Comparison of ENCODE assay signal across 17 cellular contexts in genomic region chr9:99060621-99061020, GRCh38. TPM values are rescaled to one million over a fixed set of nuclear protein-coding genes. Genes with fewer than 3 reads are reported as not detected.
A peak's percentile ranks its signal among the peaks of the same experiment; 100 is the strongest.
DNase-seq lines count a peak whose midpoint lies in the region; ATAC-seq and TF ChIP-seq lines count a peak whose summit lies in the region.
"Had no signal": no experiment of that assay in that cellular context is flagged by ENCODE, and none has a peak within 500 bp of the region (broad histone marks: within the 10 kb centered on the region; RNA-seq: fewer than 3 reads in every experiment).

No MANE protein-coding gene starts in this region.

- H3K4me1 ChIP-seq in DND-41 (ENCODE audit: insufficient read depth, low read length) (peaks cover 41% of the 10 kb centered on the region), lower lobe of right lung (peaks cover 40% of the 10 kb centered on the region), thyroid gland (peaks cover 19 to 31% of the 10 kb centered on the region in 2 donors)

- CTCF ChIA-PET in activated B cell treated with CpG ODN at 0.5 μM for 24 hours (lab: Charles Lee), result no interaction called here

- ATAC-seq in DND-41 (ENCODE audit: insufficient read depth, low read depth) (no peak), activated B cell treated with CpG ODN at 0.5 μM for 24 hours (ENCODE audit: low read depth) (no peak), lower lobe of right lung (no peak), HG03439 (IDR thresholded peaks at IDR 0.05; ENCODE audit: unreplicated experiment) (no peak), HG03045 (IDR thresholded peaks at IDR 0.05; ENCODE audit: unreplicated experiment) (no peak)
- ATAC-seq: CD8-positive, alpha-beta T cell; GM23338; HCT116; SK-N-SH treated with all-trans-retinoic acid at 6 μM for 48 hours had no signal

- peak overlapping the region; percentile 51 for H3K27ac Mint-ChIP-seq in activated B cell treated with CpG ODN at 0.5 μM for 24 hours
- H3K27ac Mint-ChIP-seq: GM23338 had no signal

- no peak for TF ChIP-seq CTCF in DND-41 (IDR thresholded peaks at IDR 0.05; ENCODE audit: borderline replicate concordance, extremely low read depth, low read length, poor library complexity, severe bottlenecking)
- no peak for TF ChIP-seq CTCF in activated B cell treated with CpG ODN at 0.5 μM for 24 hours (IDR thresholded peaks at IDR 0.05)
- TF ChIP-seq CTCF in lower lobe of right lung (IDR thresholded peaks at IDR 0.05), result no peak
- TF ChIP-seq CTCF in thyroid gland (IDR thresholded peaks at IDR 0.05), result no peak

- H3K4me3 ChIP-seq in DND-41 (ENCODE audit: low read depth in 1 of 2, low read length in 2 of 2) (no peak overlapping the region), lower lobe of right lung (no peak overlapping the region), thyroid gland (replicated peaks in 1 of 3) (no peak overlapping the region)
- H3K4me3 ChIP-seq: GM23338, Peyer's patch had no signal

- TF ChIP-seq POLR2A in thyroid gland (IDR thresholded peaks at IDR 0.05), result no peak

- H3K27me3 ChIP-seq in DND-41 (ENCODE audit: insufficient read depth, low read length, poor library complexity) (no peaks in the 10 kb centered on the region), lower lobe of right lung (ENCODE audit: low read depth) (no peaks in the 10 kb centered on the region), thyroid gland (no peaks in the 10 kb centered on the region)
- H3K27me3 ChIP-seq: Peyer's patch had no signal

- POLR2A ChIA-PET in activated B cell treated with CpG ODN at 0.5 μM for 24 hours (lab: Charles Lee), result no interaction called here

- no peaks in the 10 kb centered on the region for H3K36me3 Mint-ChIP-seq in activated B cell treated with CpG ODN at 0.5 μM for 24 hours (ENCODE audit: low read depth)
- H3K36me3 Mint-ChIP-seq: CD8-positive, alpha-beta T cell had no signal

- H3K9me3 ChIP-seq in DND-41 (ENCODE audit: insufficient read depth, low read length, severe bottlenecking) (no peaks in the 10 kb centered on the region), lower lobe of right lung (no peaks in the 10 kb centered on the region), thyroid gland (no peaks in the 10 kb centered on the region)
- H3K9me3 ChIP-seq: Peyer's patch had no signal

- no peaks in the 10 kb centered on the region for H3K9me3 Mint-ChIP-seq in activated B cell treated with CpG ODN at 0.5 μM for 24 hours
- H3K9me3 Mint-ChIP-seq: CD8-positive, alpha-beta T cell; GM23338 had no signal

- no peaks in the 10 kb centered on the region for H4K20me1 ChIP-seq in DND-41 (ENCODE audit: insufficient read depth, low read length)

- peak overlapping the region; percentile 23; the same call in 1 of the 2 replicates for H3K27ac ChIP-seq in DND-41 (ENCODE audit: low read length)
- H3K27ac ChIP-seq in lower lobe of right lung, result peak overlapping the region; percentile 69
- H3K27ac ChIP-seq in thyroid gland, result no peak overlapping the region

- no peaks in the 10 kb centered on the region for H3K79me2 ChIP-seq in DND-41 (ENCODE audit: insufficient read depth, low read length)

- DNase-seq in DND-41 (no peak), activated B cell treated with CpG ODN at 0.5 μM for 24 hours (no peak), lower lobe of right lung (no peak), thyroid gland (peak; percentile 58 to 59), NCI-H69 (lab: John Stamatoyannopoulos, UW) (no peak)
- DNase-seq: CD8-positive, alpha-beta T cell; GF-D8; KG1; NCI-H1048; NCI-H510A treated with DMSO at 0.1 percent for 48 hours; Peyer's patch; SHP77 had no signal

- peaks cover 52% of the 10 kb centered on the region for H3K4me1 Mint-ChIP-seq in activated B cell treated with CpG ODN at 0.5 μM for 24 hours
- H3K4me1 Mint-ChIP-seq: GM23338 had no signal

- no peak overlapping the region for H3K4me2 ChIP-seq in DND-41 (ENCODE audit: insufficient read depth, low read length)
- H3K4me2 ChIP-seq: GM23338 had no signal

- H3K36me3 ChIP-seq in DND-41 (ENCODE audit: insufficient read depth, low read length) (no peaks in the 10 kb centered on the region), lower lobe of right lung (no peaks in the 10 kb centered on the region), thyroid gland (no peaks in the 10 kb centered on the region)
- H3K36me3 ChIP-seq: Peyer's patch had no signal

- WGBS in thyroid gland, 2 donors, result 30 to 40% methylated on average over 2 of the region's 2 CpGs

- intact Hi-C loops in activated B cell treated with CpG ODN at 0.5 μM for 24 hours (cut with micrococcal nuclease) (no loop called here), lower lobe of right lung (cut with DNase I) (no loop called here), thyroid gland (cut with DNase I) (no loop called here)

- H3K4me3 Mint-ChIP-seq in activated B cell treated with CpG ODN at 0.5 μM for 24 hours, result no peak overlapping the region
- H3K4me3 Mint-ChIP-seq: CD8-positive, alpha-beta T cell; GM23338 had no signal

- no peaks in the 10 kb centered on the region for H3K27me3 Mint-ChIP-seq in activated B cell treated with CpG ODN at 0.5 μM for 24 hours

- no peak overlapping the region for H2AFZ ChIP-seq in DND-41 (ENCODE audit: low read depth, low read length)
- H2AFZ ChIP-seq: GM23338 had no signal

- H3K9ac ChIP-seq in DND-41 (ENCODE audit: low read depth, low read length), result no peak overlapping the region

RNA-seq across cellular contexts. Expression of gene TGFBR1, which starts 44.3 kb away (rescaled TPM):
- 53.5 and 65.3 TPM in 2 replicates for total RNA-seq in activated B cell treated with CpG ODN at 0.5 μM for 24 hours
- total RNA-seq in lower lobe of right lung, result 78.8 TPM
- total RNA-seq in thyroid gland, result 10 to 100 TPM; 18.6 to 36.7 (median 28.5) TPM

Comparison
In these comparisons a context has a peak if more than half of its experiments do, and no peak if none do; other contexts are left out.
1. DNase-seq: peak in thyroid gland (2 of 2); none in DND-41 (single experiment), activated B cell treated with CpG ODN at 0.5 μM for 24 hours (single experiment), lower lobe of right lung (single experiment) and NCI-H69 (single experiment).
2. H3K27ac ChIP-seq: peak in DND-41 (single experiment) and lower lobe of right lung (single experiment); none in thyroid gland (0 of 3).